ENCODE assay signal across 8 cellular contexts in the genomic region with DNA sequence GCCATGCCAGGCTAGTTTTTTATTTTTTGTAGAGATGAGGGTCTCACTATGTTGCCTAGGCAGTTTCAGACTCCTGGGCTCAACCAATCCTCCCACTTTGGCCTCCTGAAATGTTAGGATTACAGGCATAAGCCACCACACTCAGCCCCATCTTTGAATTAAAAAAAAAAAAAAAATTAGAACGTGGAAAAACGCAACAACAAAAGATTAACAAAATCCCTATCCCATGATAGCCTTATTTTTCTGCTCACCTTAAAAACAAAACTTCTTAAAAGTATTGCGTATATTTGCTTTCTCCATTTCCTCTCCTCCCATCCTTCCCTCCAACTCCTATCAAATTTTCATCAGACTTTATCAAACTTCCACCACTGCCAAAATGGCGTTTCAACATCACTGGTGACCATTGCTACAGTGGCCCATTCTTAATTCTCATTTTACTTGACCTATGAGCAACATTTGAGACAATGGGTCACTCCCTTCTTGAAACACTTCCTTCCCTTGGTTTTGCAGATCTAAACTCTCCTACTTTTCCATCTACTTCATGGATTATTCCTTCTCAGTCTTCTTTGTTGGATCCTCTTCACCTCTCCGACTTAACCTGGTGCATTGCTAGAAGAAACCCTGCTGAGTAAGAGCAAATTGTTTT. TPM values are rescaled to one million over a fixed set of nuclear protein-coding genes. Genes with fewer than 3 reads are reported as not detected.
DNase-seq lines count a peak whose midpoint lies in the region; ATAC-seq, FAIRE-seq and TF ChIP-seq lines count a peak whose summit lies in the region.

No MANE protein-coding gene starts in this region.

- peaks cover 13% of the 10 kb centered on the region for H3K27me3 Mint-ChIP-seq in brain

- H3K36me3 Mint-ChIP-seq in brain = peaks cover 13% of the 10 kb centered on the region

- TF ChIP-seq EP300 in HepG2 (IDR thresholded peaks at IDR 0.05; ENCODE audit: low read depth in 2 of 2, low read length in 2 of 2) = no peak
- TF ChIP-seq EP300 in HepG2 (CRISPR knock-in tag; IDR thresholded peaks at IDR 0.05; ENCODE audit: borderline replicate concordance) = 0 out of 2 replicates have a peak, but pooled peaks have one; percentile 12
- TF ChIP-seq EP300 in tibial nerve (IDR thresholded peaks at IDR 0.05) = no peak

- POLR2A ChIA-PET in HepG2 (lab: Yijun Ruan, JAX) = interaction anchor here (0.9 to 2.7 kb wide), 9 partner anchors 10 to 161 kb away, joined by 3 to 27 read pairs (median 4); a partner anchor contains a TSS

- ATAC-seq in HepG2 (no peak), GM18519 (IDR thresholded peaks at IDR 0.05; ENCODE audit: low FRiP score, unreplicated experiment) (no peak)

- H3K4me1 Mint-ChIP-seq in brain = peaks cover 29% of the 10 kb centered on the region

- DNase-seq in NCI-H2196 (lab: John Stamatoyannopoulos, UW; ENCODE audit: unreplicated experiment) (peak; percentile 41), NCI-H2196 treated with DMSO at 0.1 percent for 48 hours (lab: John Stamatoyannopoulos, UW; ENCODE audit: unreplicated experiment) (no peak), HepG2 (ENCODE audit: low spot score) (no peak), tibial nerve (ENCODE audit: low spot score in 2 of 2) (no peak)
- no peak for DNase-seq in Jurkat, Clone E6-1 (ENCODE audit: low read depth, low spot score)
- no peak for DNase-seq in activated CD8-positive, alpha-beta memory T cell treated with anti-CD3 and anti-CD28 coated beads for 24 hours

- H3K9ac ChIP-seq in HepG2 (ENCODE audit: insufficient read depth, low read depth, low read length) = peak overlapping the region; percentile 83

- H4K20me1 ChIP-seq in HepG2 (ENCODE audit: insufficient read depth, low read length) = no peaks in the 10 kb centered on the region

- H3K4me1 ChIP-seq in HepG2 (ENCODE audit: insufficient read depth, low read length) (peaks cover 42% of the 10 kb centered on the region), tibial nerve (peaks cover 0 to 23% (median 9%) of the 10 kb centered on the region in 4 donors)

- intact Hi-C loops in HepG2 (cut with micrococcal nuclease; ENCODE audit: unreplicated experiment) = no loop called here

- H2AFZ ChIP-seq in HepG2 (ENCODE audit: low read length) = peak overlapping the region; percentile 96

- peak overlapping the region; percentile 91 for H3K4me2 ChIP-seq in HepG2 (ENCODE audit: low read depth, low read length)

- in situ Hi-C loops in HepG2 (cut with HindIII; ENCODE audit: extremely low pct_ligation_motif_present, low pct_unique_long_range_greater_than_20kb) = no loop called here

- peaks cover 4 to 15% (median 7%) of the 10 kb centered on the region in 5 experiments for H3K9me3 Mint-ChIP-seq in brain

- H3K4me3 Mint-ChIP-seq in brain = peak overlapping the region; percentile 92 to 99 (median 98)

- no peak for TF ChIP-seq RAD21 in HepG2 (CRISPR knock-in tag; IDR thresholded peaks at IDR 0.05)

- H3K79me2 ChIP-seq in HepG2 (ENCODE audit: insufficient read depth, low read length) = peaks cover 13% of the 10 kb centered on the region

- no peaks in the 10 kb centered on the region for H3K36me3 ChIP-seq in HepG2 (replicated peaks in 1 of 2; ENCODE audit: control insufficient read depth in 1 of 2, insufficient read depth in 2 of 2, low read length in 2 of 2)
- H3K36me3 ChIP-seq in tibial nerve = peaks cover 0 to 16% (median 0%) of the 10 kb centered on the region in 3 donors

- TF ChIP-seq CTCF in brain (conservative IDR thresholded peaks at IDR 0.05) (no peak), HepG2 (CRISPR knock-in tag; IDR thresholded peaks at IDR 0.05) (no peak), tibial nerve (IDR thresholded peaks at IDR 0.05) (no peak)

- TF ChIP-seq POLR2A in HepG2 (IDR thresholded peaks at IDR 0.05; ENCODE audit: insufficient read depth in 1 of 2, low read depth in 2 of 2, low read length in 2 of 2) (no peak), tibial nerve (IDR thresholded peaks at IDR 0.05) (no peak)

- H3K9me3 ChIP-seq in HepG2 (ENCODE audit: low read length) (no peaks in the 10 kb centered on the region), tibial nerve (peaks cover 0 to 6% (median 0%) of the 10 kb centered on the region in 4 donors)

- H3K4me3 ChIP-seq in Jurkat, Clone E6-1 (ENCODE audit: low read length) = peak overlapping the region; percentile 94
- H3K4me3 ChIP-seq in HepG2 (replicated peaks in 1 of 3; ENCODE audit: insufficient read depth in 1 of 3, low read depth in 2 of 3, low read length in 3 of 3) (peak overlapping the region; percentile 78 to 94 (median 85)), tibial nerve (peak overlapping the region; percentile 52 to 79 (median 64))

- 44% methylated on average over 5 of the region's 5 CpGs for WGBS in HepG2 (ENCODE audit: low lambda C conversion rate)
- WGBS in tibial nerve, 2 donors = 21 to 33% methylated on average over 5 of the region's 5 CpGs

- peak overlapping the region; percentile 87 to 97 (median 95) for H3K27ac Mint-ChIP-seq in brain

- H3K27ac ChIP-seq in HepG2 (ENCODE audit: extremely low read length, insufficient read depth, low read length) (peak overlapping the region; percentile 82), tibial nerve (peak overlapping the region; percentile 69 to 92 (median 79))

- BruUV-seq in HepG2 (replicated peaks; lab: Mats Ljungman, UMichigan) = TSS peak; percentile 94

- CTCF ChIA-PET in HepG2 (lab: Yijun Ruan, JAX; ENCODE audit: low intra/inter-chr PET ratio, low total read pairs) = no interaction called here

- FAIRE-seq in HepG2 (lab: Jason Lieb, UNC) = no peak

- H3K27me3 ChIP-seq in HepG2 (ENCODE audit: control insufficient read depth in 1 of 2, insufficient read depth in 2 of 2, low read length in 2 of 2) (no peaks in the 10 kb centered on the region; a peak in 1 of 5 replicates), tibial nerve (no peaks in the 10 kb centered on the region)

RNA-seq across cellular contexts. Expression of a gene that starts 0.6 kb away (rescaled TPM):
- 6.1 TPM for polyA plus RNA-seq in Jurkat, Clone E6-1 (2012; ENCODE audit: insufficient read depth, insufficient read length)
- polyA plus RNA-seq in brain (ENCODE audit: insufficient read depth, low read depth, low replicate concordance) = 0.59 TPM
- 15.2 and 18.8 TPM in 2 replicates for total RNA-seq in HepG2 (2016; rRNA removed; fragmentation: Illumina TruSeq; extraction: Trizol)
- 3.7 and 4.1 TPM in 2 replicates for total RNA-seq in HepG2 (2016; cell fraction: cytosol; rRNA removed; fragmentation: Illumina TruSeq; extraction: Trizol; ENCODE audit: low read depth)
- total RNA-seq in HepG2 (2016; cell fraction: insoluble cytoplasmic fraction; rRNA removed; fragmentation: Illumina TruSeq; extraction: Trizol) = 12.6 and 19.3 TPM in 2 replicates
- 7.5 and 8.9 TPM in 2 replicates for total RNA-seq in HepG2 (2016; cell fraction: membrane; rRNA removed; fragmentation: Illumina TruSeq; extraction: Trizol)
- total RNA-seq in HepG2 (2016; cell fraction: nucleus; rRNA removed; fragmentation: Illumina TruSeq; extraction: Trizol) = 8.7 and 15.6 TPM in 2 replicates
- 6.3 and 6.5 TPM in 2 replicates for polyA plus RNA-seq in HepG2 (2011; rRNA removed)
- polyA plus RNA-seq in HepG2 (2011; cell fraction: cytosol; rRNA removed) = 4.2 and 4.9 TPM in 2 replicates
- polyA plus RNA-seq in HepG2 (2011; cell fraction: nucleus; rRNA removed) = 5.2 and 7.7 TPM in 2 replicates
- polyA plus RNA-seq in HepG2 (2012) = 5.0 and 7.1 TPM in 2 replicates
- 0.60 and 0.77 TPM in 2 replicates for polyA plus RNA-seq in HepG2 (2016; cell fraction: cytosol; fragmentation: Illumina TruSeq; extraction: Trizol; ENCODE audit: low read depth)
- 10.5 and 10.8 TPM in 2 replicates for polyA plus RNA-seq in HepG2 (2016; cell fraction: insoluble cytoplasmic fraction; fragmentation: Illumina TruSeq; extraction: Trizol; ENCODE audit: low read depth)
- 1.4 and 1.5 TPM in 2 replicates for polyA plus RNA-seq in HepG2 (2016; cell fraction: membrane; fragmentation: Illumina TruSeq; extraction: Trizol; ENCODE audit: low read depth)
- 14.7 and 15.9 TPM in 2 replicates for polyA plus RNA-seq in HepG2 (2016; cell fraction: nucleus; fragmentation: Illumina TruSeq; extraction: Trizol; ENCODE audit: insufficient read depth, low read depth)
- polyA minus RNA-seq in HepG2 (2011; rRNA and poly(A)+ RNA removed; ENCODE audit: low replicate concordance) = 1.1 and 4.1 TPM in 2 replicates
- polyA minus RNA-seq in HepG2 (2011; cell fraction: cytosol; rRNA and poly(A)+ RNA removed) = 4.4 and 6.0 TPM in 2 replicates
- polyA minus RNA-seq in HepG2 (2011; cell fraction: nucleus; rRNA and poly(A)+ RNA removed) = 6.6 and 17.4 TPM in 2 replicates
- total RNA-seq in tibial nerve = 1 to 10 TPM; 5.3 to 9.0 (median 6.4) TPM

RNA-seq across cellular contexts. Expression of a gene that starts 22.3 kb away (rescaled TPM):
- polyA plus RNA-seq in Jurkat, Clone E6-1 (2012; ENCODE audit: insufficient read depth, insufficient read length) = 19.3 TPM
- polyA plus RNA-seq in brain (ENCODE audit: insufficient read depth, low read depth, low replicate concordance) (9.6 TPM), HepG2 (2011; rRNA removed) (7.4 and 9.9 TPM in 2 replicates)
- total RNA-seq in HepG2 (2016; rRNA removed; fragmentation: Illumina TruSeq; extraction: Trizol) (20.5 and 29.6 TPM in 2 replicates), tibial nerve (1 to 10 TPM; 2.0 to 6.5 (median 4.6) TPM)
- total RNA-seq in HepG2 (2016; cell fraction: cytosol; rRNA removed; fragmentation: Illumina TruSeq; extraction: Trizol; ENCODE audit: low read depth) = 11.4 and 12.7 TPM in 2 replicates
- total RNA-seq in HepG2 (2016; cell fraction: insoluble cytoplasmic fraction; rRNA removed; fragmentation: Illumina TruSeq; extraction: Trizol) = 20.3 and 25.9 TPM in 2 replicates
- 17.4 and 20.4 TPM in 2 replicates for total RNA-seq in HepG2 (2016; cell fraction: membrane; rRNA removed; fragmentation: Illumina TruSeq; extraction: Trizol)
- total RNA-seq in HepG2 (2016; cell fraction: nucleus; rRNA removed; fragmentation: Illumina TruSeq; extraction: Trizol) = 13.8 and 19.7 TPM in 2 replicates
- 6.0 and 7.8 TPM in 2 replicates for polyA plus RNA-seq in HepG2 (2011; cell fraction: cytosol; rRNA removed)
- polyA plus RNA-seq in HepG2 (2011; cell fraction: nucleus; rRNA removed) = 12.7 and 15.3 TPM in 2 replicates
- polyA plus RNA-seq in HepG2 (2012) = 10.0 and 11.0 TPM in 2 replicates
- polyA plus RNA-seq in HepG2 (2016; cell fraction: cytosol; fragmentation: Illumina TruSeq; extraction: Trizol; ENCODE audit: low read depth) = 2.0 TPM in 2 replicates
- polyA plus RNA-seq in HepG2 (2016; cell fraction: insoluble cytoplasmic fraction; fragmentation: Illumina TruSeq; extraction: Trizol; ENCODE audit: low read depth) = 22.8 and 23.7 TPM in 2 replicates
- 4.2 and 4.4 TPM in 2 replicates for polyA plus RNA-seq in HepG2 (2016; cell fraction: membrane; fragmentation: Illumina TruSeq; extraction: Trizol; ENCODE audit: low read depth)
- polyA plus RNA-seq in HepG2 (2016; cell fraction: nucleus; fragmentation: Illumina TruSeq; extraction: Trizol; ENCODE audit: insufficient read depth, low read depth) = 25.6 and 29.3 TPM in 2 replicates
- polyA minus RNA-seq in HepG2 (2011; rRNA and poly(A)+ RNA removed; ENCODE audit: low replicate concordance) = 6.6 and 10.1 TPM in 2 replicates
- 4.1 and 6.1 TPM in 2 replicates for polyA minus RNA-seq in HepG2 (2011; cell fraction: cytosol; rRNA and poly(A)+ RNA removed)
- 12.4 and 14.7 TPM in 2 replicates for polyA minus RNA-seq in HepG2 (2011; cell fraction: nucleus; rRNA and poly(A)+ RNA removed)

RNA-seq across cellular contexts. Expression of a gene that starts 53.8 kb away (rescaled TPM):
- 0.42 TPM for polyA plus RNA-seq in Jurkat, Clone E6-1 (2012; ENCODE audit: insufficient read depth, insufficient read length)
- 1.1 TPM for polyA plus RNA-seq in brain (ENCODE audit: insufficient read depth, low read depth, low replicate concordance)
- 5.6 and 6.3 TPM in 2 replicates for total RNA-seq in HepG2 (2016; rRNA removed; fragmentation: Illumina TruSeq; extraction: Trizol)
- 0.71 and 1.5 TPM in 2 replicates for total RNA-seq in HepG2 (2016; cell fraction: cytosol; rRNA removed; fragmentation: Illumina TruSeq; extraction: Trizol; ENCODE audit: low read depth)
- 5.6 and 5.8 TPM in 2 replicates for total RNA-seq in HepG2 (2016; cell fraction: insoluble cytoplasmic fraction; rRNA removed; fragmentation: Illumina TruSeq; extraction: Trizol)
- total RNA-seq in HepG2 (2016; cell fraction: membrane; rRNA removed; fragmentation: Illumina TruSeq; extraction: Trizol) = 4.8 and 4.9 TPM in 2 replicates
- 3.6 and 5.3 TPM in 2 replicates for total RNA-seq in HepG2 (2016; cell fraction: nucleus; rRNA removed; fragmentation: Illumina TruSeq; extraction: Trizol)
- 2.1 and 2.6 TPM in 2 replicates for polyA plus RNA-seq in HepG2 (2011; rRNA removed)
- polyA plus RNA-seq in HepG2 (2011; cell fraction: cytosol; rRNA removed) = 1.2 and 1.6 TPM in 2 replicates
- polyA plus RNA-seq in HepG2 (2011; cell fraction: nucleus; rRNA removed) = 2.0 and 2.3 TPM in 2 replicates
- polyA plus RNA-seq in HepG2 (2012) = 2.9 and 4.7 TPM in 2 replicates
- 0.98 and 1.1 TPM in 2 replicates for polyA plus RNA-seq in HepG2 (2016; cell fraction: cytosol; fragmentation: Illumina TruSeq; extraction: Trizol; ENCODE audit: low read depth)
- polyA plus RNA-seq in HepG2 (2016; cell fraction: insoluble cytoplasmic fraction; fragmentation: Illumina TruSeq; extraction: Trizol; ENCODE audit: low read depth) = 6.0 and 6.1 TPM in 2 replicates
- polyA plus RNA-seq in HepG2 (2016; cell fraction: membrane; fragmentation: Illumina TruSeq; extraction: Trizol; ENCODE audit: low read depth) = 2.6 and 2.9 TPM in 2 replicates
- polyA plus RNA-seq in HepG2 (2016; cell fraction: nucleus; fragmentation: Illumina TruSeq; extraction: Trizol; ENCODE audit: insufficient read depth, low read depth) = 9.6 and 10.4 TPM in 2 replicates
- 1.2 TPM in 1 of 2 replicates, not detected in the other for polyA minus RNA-seq in HepG2 (2011; rRNA and poly(A)+ RNA removed; ENCODE audit: low replicate concordance)
- polyA minus RNA-seq in HepG2 (2011; cell fraction: cytosol; rRNA and poly(A)+ RNA removed) = 1.4 and 1.5 TPM in 2 replicates
- polyA minus RNA-seq in HepG2 (2011; cell fraction: nucleus; rRNA and poly(A)+ RNA removed) = 3.5 and 5.0 TPM in 2 replicates
- total RNA-seq in tibial nerve = 1 to 10 TPM; 1.7 to 7.6 (median 3.4) TPM
